In genomic region chr15:67196222-67196621, GRCh38 we compare ENCODE assay signal across 15 cellular contexts. TPM values are rescaled to one million over a fixed set of nuclear protein-coding genes. Genes with fewer than 3 reads are reported as not detected.
DNase-seq lines count a peak whose midpoint lies in the region; ATAC-seq and TF ChIP-seq lines count a peak whose summit lies in the region.
"Had no signal": no experiment of that assay in that cellular context is flagged by ENCODE, and none has a peak within 500 bp of the region (broad histone marks: within the 10 kb centered on the region; RNA-seq: fewer than 3 reads in every experiment).

No MANE protein-coding gene starts in this region.

- peaks cover 35% of the 10 kb centered on the region for H3K36me3 Mint-ChIP-seq in activated CD4-positive, alpha-beta memory T cell treated with anti-CD3 and anti-CD28 coated beads for 36 hours
- H3K36me3 Mint-ChIP-seq in activated CD4-positive, alpha-beta memory T cell treated with anti-CD3 and anti-CD28 coated beads, Interleukin-2, amount 10 ng/mL, durations not matched to agents 7 days and 5 days (ENCODE audit: low read depth) = peaks cover 78% of the 10 kb centered on the region

- peaks cover 16% of the 10 kb centered on the region for H3K4me1 Mint-ChIP-seq in activated CD4-positive, alpha-beta memory T cell treated with anti-CD3 and anti-CD28 coated beads for 36 hours (ENCODE audit: low read depth)
- peaks cover 22% of the 10 kb centered on the region for H3K4me1 Mint-ChIP-seq in activated CD4-positive, alpha-beta memory T cell treated with anti-CD3 and anti-CD28 coated beads, Interleukin-2, amount 10 ng/mL, durations not matched to agents 7 days and 5 days

- H3K27ac ChIP-seq in GM23248 (peak overlapping the region; percentile 87), gastrocnemius medialis (peak overlapping the region; percentile 91 to 99 (median 96))

- H3K4me2 ChIP-seq in GM23248 (ENCODE audit: unreplicated experiment) = peak overlapping the region; percentile 35
- H3K4me2 ChIP-seq: GM23338 had no signal

- WGBS in GM23248 (ENCODE audit: low coverage in 1 of 2, low lambda C conversion rate in 2 of 2, missing lambda C conversion rate in 2 of 2), 2 experiments = 64 to 67% methylated on average over 6 of the region's 6 CpGs

- H4K20me1 ChIP-seq in GM23248 (ENCODE audit: insufficient read depth) = no peaks in the 10 kb centered on the region

- no peak for TF ChIP-seq POLR2A in gastrocnemius medialis (IDR thresholded peaks at IDR 0.05)

- H3K27me3 Mint-ChIP-seq in activated CD4-positive, alpha-beta memory T cell treated with anti-CD3 and anti-CD28 coated beads for 36 hours = no peaks in the 10 kb centered on the region
- H3K27me3 Mint-ChIP-seq in activated CD4-positive, alpha-beta memory T cell treated with anti-CD3 and anti-CD28 coated beads, Interleukin-2, amount 10 ng/mL, durations not matched to agents 7 days and 5 days = no peaks in the 10 kb centered on the region

- no peak overlapping the region for H3K4me3 ChIP-seq in GM23248
- H3K4me3 ChIP-seq in choroid plexus epithelial cell (ENCODE audit: low read depth, low read length) = no peak overlapping the region
- no peak overlapping the region for H3K4me3 ChIP-seq in gastrocnemius medialis
- H3K4me3 ChIP-seq: GM23338, heart left ventricle had no signal

- H3K27ac Mint-ChIP-seq in activated CD4-positive, alpha-beta memory T cell treated with anti-CD3 and anti-CD28 coated beads for 36 hours = peak overlapping the region; percentile 55
- no peak overlapping the region for H3K27ac Mint-ChIP-seq in activated CD4-positive, alpha-beta memory T cell treated with anti-CD3 and anti-CD28 coated beads, Interleukin-2, amount 10 ng/mL, durations not matched to agents 7 days and 5 days
- H3K27ac Mint-ChIP-seq: GM23338 had no signal

- H3K9me3 Mint-ChIP-seq in activated CD4-positive, alpha-beta memory T cell treated with anti-CD3 and anti-CD28 coated beads for 36 hours = no peaks in the 10 kb centered on the region
- no peaks in the 10 kb centered on the region for H3K9me3 Mint-ChIP-seq in activated CD4-positive, alpha-beta memory T cell treated with anti-CD3 and anti-CD28 coated beads, Interleukin-2, amount 10 ng/mL, durations not matched to agents 7 days and 5 days
- H3K9me3 Mint-ChIP-seq: GM23338 had no signal

- CTCF ChIA-PET in activated CD4-positive, alpha-beta memory T cell treated with anti-CD3 and anti-CD28 coated beads for 36 hours (lab: Charles Lee) = no interaction called here
- CTCF ChIA-PET in activated CD4-positive, alpha-beta memory T cell treated with anti-CD3 and anti-CD28 coated beads, Interleukin-2, amount 10 ng/mL, durations not matched to agents 7 days and 5 days (lab: Charles Lee) = interaction anchor here (0.7 kb wide), 1 partner anchor 130 kb away, joined by 3 read pairs; no protein-coding TSS in a partner anchor

- no peak overlapping the region for H3K4me3 Mint-ChIP-seq in activated CD4-positive, alpha-beta memory T cell treated with anti-CD3 and anti-CD28 coated beads for 36 hours
- H3K4me3 Mint-ChIP-seq in activated CD4-positive, alpha-beta memory T cell treated with anti-CD3 and anti-CD28 coated beads, Interleukin-2, amount 10 ng/mL, durations not matched to agents 7 days and 5 days = no peak overlapping the region
- H3K4me3 Mint-ChIP-seq: GM23338 had no signal

- H3K9me3 ChIP-seq in GM23248 (ENCODE audit: low read depth) (no peaks in the 10 kb centered on the region), gastrocnemius medialis (no peaks in the 10 kb centered on the region)
- H3K9me3 ChIP-seq: heart left ventricle had no signal

- POLR2A ChIA-PET in activated CD4-positive, alpha-beta memory T cell treated with anti-CD3 and anti-CD28 coated beads for 36 hours (lab: Charles Lee) = interaction anchor here (1.0 kb wide), 1 partner anchor 117 kb away, joined by 3 read pairs; no protein-coding TSS in a partner anchor
- POLR2A ChIA-PET in activated CD4-positive, alpha-beta memory T cell treated with anti-CD3 and anti-CD28 coated beads, Interleukin-2, amount 10 ng/mL, durations not matched to agents 7 days and 5 days (lab: Charles Lee) = no interaction called here

- no peaks in the 10 kb centered on the region for H3K9me2 ChIP-seq in GM23248 (ENCODE audit: insufficient read depth)

- no peak for DNase-seq in activated CD4-positive, alpha-beta memory T cell treated with anti-CD3 and anti-CD28 coated beads for 36 hours
- no peak for DNase-seq in activated CD4-positive, alpha-beta memory T cell treated with anti-CD3 and anti-CD28 coated beads, Interleukin-2, amount 10 ng/mL, durations not matched to agents 7 days and 5 days
- peak; percentile 32 for DNase-seq in GM23248
- DNase-seq in choroid plexus epithelial cell (ENCODE audit: low read depth) = peak; percentile 28
- no peak for DNase-seq in gastrocnemius medialis
- no peak for DNase-seq in GDM1 (lab: John Stamatoyannopoulos, UW)
- DNase-seq in HPDE6-E6E7 (ENCODE audit: extremely low spot score) = no peak
- no peak for DNase-seq in GM20000 (ENCODE audit: low spot score)
- DNase-seq: activated T-cell treated with anti-CD3 and anti-CD28 coated beads, Interleukin-2, amount 50 U/mL, for 1 hour; COR-L47; heart left ventricle; NCI-H1436 treated with DMSO at 0.1 percent for 48 hours; NCI-H510A; OCI-M1 had no signal

- peaks cover 24% of the 10 kb centered on the region for H3K36me3 ChIP-seq in GM23248 (ENCODE audit: low read depth)
- H3K36me3 ChIP-seq in gastrocnemius medialis = no peaks in the 10 kb centered on the region

- TF ChIP-seq CTCF in choroid plexus epithelial cell (conservative IDR thresholded peaks at IDR 0.05; ENCODE audit: low read depth, low read length) = no peak
- TF ChIP-seq CTCF in gastrocnemius medialis (IDR thresholded peaks at IDR 0.05 in 4 of 5, conservative IDR thresholded peaks at IDR 0.05 in 1 of 5) = no peak
- no peak for TF ChIP-seq CTCF in GM20000 (IDR thresholded peaks at IDR 0.05; ENCODE audit: extremely low read depth, missing control alignments)

- peaks cover 41% of the 10 kb centered on the region for H3K4me1 ChIP-seq in GM23248 (ENCODE audit: insufficient read depth)
- peaks cover 79 to 85% of the 10 kb centered on the region in 2 donors for H3K4me1 ChIP-seq in gastrocnemius medialis

- in situ Hi-C loops in GM23248 (cut with MboI) (no loop called here), gastrocnemius medialis (cut with MboI; ENCODE audit: low sequenced_read_pairs in 4 of 4) (loop anchor here in 1 of 4 donors (10.0 kb wide), 1 partner anchor 121 kb away; no protein-coding TSS in a partner anchor)

- H3K27me3 ChIP-seq in GM23248 (replicated peaks; ENCODE audit: insufficient read depth) (no peaks in the 10 kb centered on the region), gastrocnemius medialis (no peaks in the 10 kb centered on the region)
- H3K27me3 ChIP-seq: heart left ventricle had no signal

- peak overlapping the region; percentile 65 for H3K9ac ChIP-seq in GM23248

- H2AFZ ChIP-seq in GM23248 = no peak overlapping the region; the same call in 1 of the 2 replicates
- H2AFZ ChIP-seq: GM23338 had no signal

- no peak for ATAC-seq in gastrocnemius medialis
- ATAC-seq: GM23338 had no signal

- H3K79me2 ChIP-seq in GM23248 (ENCODE audit: insufficient read depth) = no peaks in the 10 kb centered on the region

- peaks cover 89% of the 10 kb centered on the region for H3F3A ChIP-seq in GM23248 (ENCODE audit: insufficient read depth)

- intact Hi-C loops in activated CD4-positive, alpha-beta memory T cell treated with anti-CD3 and anti-CD28 coated beads for 36 hours (cut with micrococcal nuclease) = no loop called here
- intact Hi-C loops in gastrocnemius medialis (cut with DNase I; ENCODE audit: low total_unique reads) = no loop called here

RNA-seq across cellular contexts. Expression of gene AAGAB, which starts 58.2 kb away (rescaled TPM):
- total RNA-seq in activated CD4-positive, alpha-beta memory T cell treated with anti-CD3 and anti-CD28 coated beads for 36 hours = 10 to 100 TPM; 52.3 to 57.0 TPM
- total RNA-seq in activated CD4-positive, alpha-beta memory T cell treated with anti-CD3 and anti-CD28 coated beads, Interleukin-2, amount 10 ng/mL, durations not matched to agents 7 days and 5 days = 10 to 100 TPM; 50.4 to 51.2 TPM
- total RNA-seq in GM23248 (2014; rRNA removed; shearing (Covaris generic)) = 40.9 and 52.4 TPM in 2 replicates
- 43.3 and 44.1 TPM in 2 replicates for polyA plus RNA-seq in GM23248 (2016; fragmentation: Nextera tagmentation; extraction: Ambion mirVana)
- 10 to 100 TPM; 29.4 to 39.2 (median 30.9) TPM for total RNA-seq in gastrocnemius medialis

RNA-seq across cellular contexts. Expression of gene IQCH, which starts 58.4 kb away (rescaled TPM):
- total RNA-seq in activated CD4-positive, alpha-beta memory T cell treated with anti-CD3 and anti-CD28 coated beads for 36 hours = 1 to 10 TPM; 1.6 to 2.8 TPM
- under 1 TPM; 0.78 to 0.98 TPM for total RNA-seq in activated CD4-positive, alpha-beta memory T cell treated with anti-CD3 and anti-CD28 coated beads, Interleukin-2, amount 10 ng/mL, durations not matched to agents 7 days and 5 days
- total RNA-seq in GM23248 (2014; rRNA removed; shearing (Covaris generic)) = 1.8 and 4.1 TPM in 2 replicates
- 1.8 and 2.1 TPM in 2 replicates for polyA plus RNA-seq in GM23248 (2016; fragmentation: Nextera tagmentation; extraction: Ambion mirVana)
- under 1 TPM; 0.07 to 0.65 (median 0.32) TPM for total RNA-seq in gastrocnemius medialis

Comparison
In these comparisons a context has a peak if more than half of its experiments do, and no peak if none do; other contexts are left out.
1. DNase-seq: peak in GM23248 (single experiment) and choroid plexus epithelial cell (single experiment); none in activated CD4-positive, alpha-beta memory T cell treated with anti-CD3 and anti-CD28 coated beads for 36 hours (single experiment), activated CD4-positive, alpha-beta memory T cell treated with anti-CD3 and anti-CD28 coated beads, Interleukin-2, amount 10 ng/mL, durations not matched to agents 7 days and 5 days (single experiment), gastrocnemius medialis (0 of 2), GDM1 (single experiment), HPDE6-E6E7 (single experiment) and GM20000 (single experiment).